Comparison of ENCODE assay signal across 9 cellular contexts in genomic region chr1:202625416-202626360, GRCh38.
DNase-seq lines count a peak whose midpoint lies in the region; ATAC-seq, FAIRE-seq and TF ChIP-seq lines count a peak whose summit lies in the region.
"Had no signal": no experiment of that assay in that cellular context is flagged by ENCODE, and none has a peak within 500 bp of the region (broad histone marks: within the 10 kb centered on the region; RNA-seq: fewer than 3 reads in every experiment).

No MANE protein-coding gene starts in this region.

- no peaks in the 10 kb centered on the region for H3K36me3 ChIP-seq in CD4-positive, CD25-positive, alpha-beta regulatory T cell (ENCODE audit: control insufficient read depth, insufficient read depth, low read length)
- no peaks in the 10 kb centered on the region for H3K36me3 ChIP-seq in breast epithelium
- H3K36me3 ChIP-seq in kidney (ENCODE audit: control insufficient read depth in 1 of 2, insufficient read depth in 2 of 2, low read length in 2 of 2), result no peaks in the 10 kb centered on the region

- no peak for TF ChIP-seq POLR2A in breast epithelium (IDR thresholded peaks at IDR 0.05)

- peak; percentile 19 to 69 (median 55) for DNase-seq in CD4-positive, CD25-positive, alpha-beta regulatory T cell
- DNase-seq in GM20000 (ENCODE audit: low spot score), result peak; percentile 81
- peak; percentile 55 for DNase-seq in NCI-H1048 (lab: John Stamatoyannopoulos, UW)
- DNase-seq in UCSD-AML1 (lab: John Stamatoyannopoulos, UW; ENCODE audit: unreplicated experiment), result peak; percentile 70
- DNase-seq in breast epithelium (ENCODE audit: low spot score in 2 of 2), result peak; percentile 36 to 61
- DNase-seq in kidney, result peak; percentile 86
- DNase-seq in stimulated activated CD4-positive, alpha-beta T cell treated with anti-CD3 and anti-CD28 coated beads, Interleukin-4, amount 100 ng/mL, for 4 hours, result peak; percentile 28 to 40

- peaks cover 52% of the 10 kb centered on the region for H3K4me1 ChIP-seq in CD4-positive, CD25-positive, alpha-beta regulatory T cell (ENCODE audit: control insufficient read depth, insufficient read depth, low read length, poor library complexity, severe bottlenecking)
- H3K4me1 ChIP-seq in breast epithelium (no peaks in the 10 kb centered on the region), kidney (ENCODE audit: control insufficient read depth in 1 of 2, insufficient read depth in 1 of 2, low read depth in 1 of 2, low read length in 2 of 2) (peaks cover 0 to 5% of the 10 kb centered on the region in 2 donors)

- no peak overlapping the region for H3K9ac ChIP-seq in kidney (ENCODE audit: low read length in 2 of 2)

- no peak overlapping the region for H3K4me3 ChIP-seq in CD4-positive, CD25-positive, alpha-beta regulatory T cell (ENCODE audit: low read depth, low read length)
- H3K4me3 ChIP-seq in breast epithelium (no peak overlapping the region), kidney (ENCODE audit: low read length in 2 of 2) (no peak overlapping the region)

- no peaks in the 10 kb centered on the region for H3K27me3 ChIP-seq in CD4-positive, CD25-positive, alpha-beta regulatory T cell (ENCODE audit: control insufficient read depth, insufficient read depth, low read length)
- peaks cover 0 to 2% of the 10 kb centered on the region in 2 donors for H3K27me3 ChIP-seq in breast epithelium

- H3K27me3 Mint-ChIP-seq in CD4-positive, CD25-positive, alpha-beta regulatory T cell, result no peaks in the 10 kb centered on the region

- no peaks in the 10 kb centered on the region for H3K9me3 Mint-ChIP-seq in CD4-positive, CD25-positive, alpha-beta regulatory T cell
- H3K9me3 Mint-ChIP-seq: stimulated activated naive CD8-positive, alpha-beta T cell treated with anti-CD3 and anti-CD28 coated beads, Interleukin-15, Interleukin-2, amounts not matched to agents 100 ng/mL and 50 ng/mL, for 24 hours had no signal

- no peak overlapping the region for H3K4me3 Mint-ChIP-seq in CD4-positive, CD25-positive, alpha-beta regulatory T cell
- H3K4me3 Mint-ChIP-seq: stimulated activated naive CD8-positive, alpha-beta T cell treated with anti-CD3 and anti-CD28 coated beads, Interleukin-15, Interleukin-2, amounts not matched to agents 100 ng/mL and 50 ng/mL, for 24 hours had no signal

- H3K4me1 Mint-ChIP-seq in CD4-positive, CD25-positive, alpha-beta regulatory T cell, result peaks cover 0 to 40% (median 21%) of the 10 kb centered on the region in 4 donors

- no peak for FAIRE-seq in kidney (lab: Jason Lieb, UNC)

- no peak overlapping the region for H3K27ac ChIP-seq in CD4-positive, CD25-positive, alpha-beta regulatory T cell (ENCODE audit: insufficient read depth, low read length, poor library complexity, severe bottlenecking)
- H3K27ac ChIP-seq in breast epithelium (no peak overlapping the region), kidney (ENCODE audit: low read depth in 2 of 2, low read length in 2 of 2) (no peak overlapping the region)

- H3K9me3 ChIP-seq in CD4-positive, CD25-positive, alpha-beta regulatory T cell (ENCODE audit: control insufficient read depth in 2 of 2, low read length in 2 of 2), result no peaks in the 10 kb centered on the region
- H3K9me3 ChIP-seq in breast epithelium, result no peaks in the 10 kb centered on the region
- H3K9me3 ChIP-seq in kidney (ENCODE audit: control insufficient read depth in 1 of 2, low read length in 2 of 2), result no peaks in the 10 kb centered on the region

- H3K27ac Mint-ChIP-seq in CD4-positive, CD25-positive, alpha-beta regulatory T cell, result no peak overlapping the region
- H3K27ac Mint-ChIP-seq: stimulated activated naive CD8-positive, alpha-beta T cell treated with anti-CD3 and anti-CD28 coated beads, Interleukin-15, Interleukin-2, amounts not matched to agents 100 ng/mL and 50 ng/mL, for 24 hours had no signal

- intact Hi-C loops in breast epithelium (cut with DNase I; ENCODE audit: low total_unique reads), result no loop called here
- intact Hi-C loops in kidney (cut with DNase I), result no loop called here

- no peaks in the 10 kb centered on the region for H3K36me3 Mint-ChIP-seq in CD4-positive, CD25-positive, alpha-beta regulatory T cell

- peak; percentile 42 to 57 for ATAC-seq in CD4-positive, CD25-positive, alpha-beta regulatory T cell (ENCODE audit: low read depth in 2 of 2)
- no peak for ATAC-seq in GM19395 (IDR thresholded peaks at IDR 0.05; ENCODE audit: unreplicated experiment)

- TF ChIP-seq CTCF in GM20000 (IDR thresholded peaks at IDR 0.05; ENCODE audit: extremely low read depth, missing control alignments) (peak; percentile 80), breast epithelium (IDR thresholded peaks at IDR 0.05) (peak in 2 of 3 donors; percentile 48 to 61), kidney (IDR thresholded peaks at IDR 0.05; ENCODE audit: borderline replicate concordance, extremely low read depth, insufficient read depth) (peak; percentile 64)

Comparison
In these comparisons a context has a peak if more than half of its experiments do, and no peak if none do; other contexts are left out.
1. DNase-seq: peak in every context shown above with its lines; median percentile 86 in kidney; 81 in GM20000; 70 in UCSD-AML1; 55 in CD4-positive, CD25-positive, alpha-beta regulatory T cell; 55 in NCI-H1048; 48 in breast epithelium; 34 in stimulated activated CD4-positive, alpha-beta T cell treated with anti-CD3 and anti-CD28 coated beads, Interleukin-4, amount 100 ng/mL, for 4 hours.